14 cellular contexts compared by ENCODE assay signal in the genomic region with DNA sequence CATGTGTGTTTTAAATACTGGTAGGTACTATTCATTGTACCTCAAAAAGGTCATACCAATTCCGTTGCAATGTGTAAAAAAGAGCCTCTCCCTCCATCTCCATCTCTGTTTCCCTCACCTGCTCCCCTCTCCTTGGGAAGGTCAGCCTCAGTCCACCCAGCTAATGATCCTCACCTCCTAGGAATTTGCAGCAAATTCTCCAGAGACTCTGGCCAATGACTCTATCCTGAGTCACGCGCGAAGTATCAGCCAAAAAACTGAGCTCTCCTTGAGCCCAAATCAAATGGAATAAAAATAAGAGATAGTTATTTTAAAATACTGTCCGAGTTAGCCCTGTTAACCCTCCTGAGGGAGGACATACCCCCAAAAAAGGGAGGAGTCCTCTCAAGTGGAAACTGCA.
DNase-seq lines count a peak whose midpoint lies in the region; ATAC-seq and TF ChIP-seq lines count a peak whose summit lies in the region.
"Had no signal": no experiment of that assay in that cellular context is flagged by ENCODE, and none has a peak within 500 bp of the region (broad histone marks: within the 10 kb centered on the region; RNA-seq: fewer than 3 reads in every experiment).

No MANE protein-coding gene starts in this region.

- H3K27me3 ChIP-seq in OCI-LY3 (ENCODE audit: low read depth, low read length): no peaks in the 10 kb centered on the region

- H3K9ac ChIP-seq in OCI-LY3 (ENCODE audit: low read length): peak overlapping the region; percentile 48; the same call in 1 of the 2 replicates

- H3K4me3 ChIP-seq in OCI-LY3 (ENCODE audit: low read length) (no peak overlapping the region), coronary artery (no peak overlapping the region)
- H3K4me3 ChIP-seq: K562 had no signal

- peaks cover 27% of the 10 kb centered on the region for H3K4me1 ChIP-seq in OCI-LY3 (ENCODE audit: low read length)

- no peak overlapping the region for H2AFZ ChIP-seq in OCI-LY3 (ENCODE audit: low read depth, low read length)

- TF ChIP-seq CTCF in OCI-LY3 (IDR thresholded peaks at IDR 0.05; ENCODE audit: low read depth, low read length): no peak
- no peak for TF ChIP-seq CTCF in coronary artery (IDR thresholded peaks at IDR 0.05)

- ATAC-seq in GM21723 (IDR thresholded peaks at IDR 0.05; ENCODE audit: unreplicated experiment) (no peak), GM19351 (IDR thresholded peaks at IDR 0.05; ENCODE audit: unreplicated experiment) (no peak), GM18520 (IDR thresholded peaks at IDR 0.05; ENCODE audit: unreplicated experiment) (no peak), GM18870 (IDR thresholded peaks at IDR 0.05; ENCODE audit: unreplicated experiment) (no peak)
- ATAC-seq: activated CD8-positive, alpha-beta T cell treated with anti-CD3 and anti-CD28 coated beads, Interleukin-2, amount 10 ng/mL, durations not matched to agents 7 days and 5 days; activated naive CD4-positive, alpha-beta T cell treated with anti-CD3 and anti-CD28 coated beads, Interleukin-2, amount 50 U/mL, for 72 hours; K562 had no signal

- DNase-seq in AG20443 (ENCODE audit: low spot score): peak; percentile 86
- no peak for DNase-seq in coronary artery (ENCODE audit: low spot score)
- DNase-seq in non-pigmented ciliary epithelial cell (ENCODE audit: low read depth): peak; percentile 46
- DNase-seq: activated CD8-positive, alpha-beta T cell treated with anti-CD3 and anti-CD28 coated beads, Interleukin-2, amount 10 ng/mL, durations not matched to agents 7 days and 5 days; CD4-positive, alpha-beta memory T cell; NCI-H2029; stimulated activated CD8-positive, alpha-beta memory T cell treated with anti-CD3 and anti-CD28 coated beads, Interleukin-4, amount 100 ng/mL, for 48 hours had no signal

- no peaks in the 10 kb centered on the region for H4K20me1 ChIP-seq in OCI-LY3 (ENCODE audit: insufficient read depth, low read length)

- peaks cover 9% of the 10 kb centered on the region for H3K36me3 ChIP-seq in OCI-LY3 (replicated peaks; ENCODE audit: low read depth, low read length)

- H3K9me3 ChIP-seq in OCI-LY3 (ENCODE audit: insufficient read depth, low read length): no peaks in the 10 kb centered on the region

- peak overlapping the region; percentile 81 for H3K27ac ChIP-seq in OCI-LY3 (ENCODE audit: low read length)
- H3K27ac ChIP-seq in coronary artery: peak overlapping the region; percentile 32 to 54

- H3K4me2 ChIP-seq in OCI-LY3 (ENCODE audit: low read length): peak overlapping the region; percentile 49; the same call in 1 of the 2 replicates

- no peaks in the 10 kb centered on the region for H3K79me2 ChIP-seq in OCI-LY3 (ENCODE audit: low read length)
